Comparison of ENCODE assay signal across 2 cellular contexts in the genomic region with DNA sequence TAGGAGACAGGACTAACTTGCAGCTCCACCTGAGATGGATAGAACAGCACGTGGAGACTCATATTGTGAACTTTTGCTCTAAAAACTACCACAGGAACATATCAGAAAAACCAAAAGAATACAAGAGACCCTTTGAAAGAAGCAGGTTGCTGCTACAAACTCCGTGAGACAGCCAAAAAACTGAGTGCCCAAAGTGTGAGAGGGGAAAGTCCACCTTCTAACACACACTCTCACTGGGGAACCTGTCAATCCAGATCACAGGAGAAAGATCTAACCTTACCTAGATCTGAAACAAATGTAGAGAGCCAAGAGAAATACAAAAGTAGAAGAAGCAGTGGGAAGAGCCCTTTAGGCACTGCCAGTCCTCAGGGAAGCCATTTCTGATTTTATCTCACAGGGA.
TF ChIP-seq lines count a peak whose summit lies in the region.

No MANE protein-coding gene starts in this region.

TF ChIP-seq in K562, 482 proteins besides CTCF, POLR2A, EP300 and RAD21:
- peak in 1 of 3 experiments; percentile 28 for TF ChIP-seq YY1 (IDR thresholded peaks at IDR 0.05; ENCODE audit: borderline replicate concordance in 1 of 3, control insufficient read depth in 1 of 3, extremely low read depth in 1 of 3, insufficient read depth in 3 of 3, insufficient read length in 1 of 3, insufficient replicate concordance in 2 of 3, low read depth in 1 of 3, low read length in 2 of 3)
- TF ChIP-seq ZSCAN29 (IDR thresholded peaks at IDR 0.05): no peak
TF ChIP-seq in K562: peak in this region for 1.

TF ChIP-seq in liver, 16 proteins besides CTCF, POLR2A, EP300 and RAD21 (continued from another document):
- TF ChIP-seq FOXA2 (IDR thresholded peaks at IDR 0.05): no peak
- peak; percentile 19 for TF ChIP-seq YY1 (IDR thresholded peaks at IDR 0.05)
- TF ChIP-seq FOXA1 (IDR thresholded peaks at IDR 0.05): no peak
- TF ChIP-seq, protein P1, sequence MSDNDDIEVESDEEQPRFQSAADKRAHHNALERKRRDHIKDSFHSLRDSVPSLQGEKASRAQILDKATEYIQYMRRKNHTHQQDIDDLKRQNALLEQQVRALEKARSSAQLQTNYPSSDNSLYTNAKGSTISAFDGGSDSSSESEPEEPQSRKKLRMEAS (IDR thresholded peaks at IDR 0.05): no peak
- TF ChIP-seq SP1 (IDR thresholded peaks at IDR 0.05): peak; percentile 21
- TF ChIP-seq, protein P2, sequence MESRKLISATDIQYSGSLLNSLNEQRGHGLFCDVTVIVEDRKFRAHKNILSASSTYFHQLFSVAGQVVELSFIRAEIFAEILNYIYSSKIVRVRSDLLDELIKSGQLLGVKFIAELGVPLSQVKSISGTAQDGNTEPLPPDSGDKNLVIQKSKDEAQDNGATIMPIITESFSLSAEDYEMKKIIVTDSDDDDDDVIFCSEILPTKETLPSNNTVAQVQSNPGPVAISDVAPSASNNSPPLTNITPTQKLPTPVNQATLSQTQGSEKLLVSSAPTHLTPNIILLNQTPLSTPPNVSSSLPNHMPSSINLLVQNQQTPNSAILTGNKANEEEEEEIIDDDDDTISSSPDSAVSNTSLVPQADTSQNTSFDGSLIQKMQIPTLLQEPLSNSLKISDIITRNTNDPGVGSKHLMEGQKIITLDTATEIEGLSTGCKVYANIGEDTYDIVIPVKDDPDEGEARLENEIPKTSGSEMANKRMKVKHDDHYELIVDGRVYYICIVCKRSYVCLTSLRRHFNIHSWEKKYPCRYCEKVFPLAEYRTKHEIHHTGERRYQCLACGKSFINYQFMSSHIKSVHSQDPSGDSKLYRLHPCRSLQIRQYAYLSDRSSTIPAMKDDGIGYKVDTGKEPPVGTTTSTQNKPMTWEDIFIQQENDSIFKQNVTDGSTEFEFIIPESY (IDR thresholded peaks at IDR 0.05): no peak
- no peak for TF ChIP-seq EGR1 (IDR thresholded peaks at IDR 0.05; ENCODE audit: low read depth in 2 of 2)
- TF ChIP-seq TAF1 (conservative IDR thresholded peaks at IDR 0.05): no peak
- TF ChIP-seq RXRA (IDR thresholded peaks at IDR 0.05): no peak
- TF ChIP-seq, protein P3, sequence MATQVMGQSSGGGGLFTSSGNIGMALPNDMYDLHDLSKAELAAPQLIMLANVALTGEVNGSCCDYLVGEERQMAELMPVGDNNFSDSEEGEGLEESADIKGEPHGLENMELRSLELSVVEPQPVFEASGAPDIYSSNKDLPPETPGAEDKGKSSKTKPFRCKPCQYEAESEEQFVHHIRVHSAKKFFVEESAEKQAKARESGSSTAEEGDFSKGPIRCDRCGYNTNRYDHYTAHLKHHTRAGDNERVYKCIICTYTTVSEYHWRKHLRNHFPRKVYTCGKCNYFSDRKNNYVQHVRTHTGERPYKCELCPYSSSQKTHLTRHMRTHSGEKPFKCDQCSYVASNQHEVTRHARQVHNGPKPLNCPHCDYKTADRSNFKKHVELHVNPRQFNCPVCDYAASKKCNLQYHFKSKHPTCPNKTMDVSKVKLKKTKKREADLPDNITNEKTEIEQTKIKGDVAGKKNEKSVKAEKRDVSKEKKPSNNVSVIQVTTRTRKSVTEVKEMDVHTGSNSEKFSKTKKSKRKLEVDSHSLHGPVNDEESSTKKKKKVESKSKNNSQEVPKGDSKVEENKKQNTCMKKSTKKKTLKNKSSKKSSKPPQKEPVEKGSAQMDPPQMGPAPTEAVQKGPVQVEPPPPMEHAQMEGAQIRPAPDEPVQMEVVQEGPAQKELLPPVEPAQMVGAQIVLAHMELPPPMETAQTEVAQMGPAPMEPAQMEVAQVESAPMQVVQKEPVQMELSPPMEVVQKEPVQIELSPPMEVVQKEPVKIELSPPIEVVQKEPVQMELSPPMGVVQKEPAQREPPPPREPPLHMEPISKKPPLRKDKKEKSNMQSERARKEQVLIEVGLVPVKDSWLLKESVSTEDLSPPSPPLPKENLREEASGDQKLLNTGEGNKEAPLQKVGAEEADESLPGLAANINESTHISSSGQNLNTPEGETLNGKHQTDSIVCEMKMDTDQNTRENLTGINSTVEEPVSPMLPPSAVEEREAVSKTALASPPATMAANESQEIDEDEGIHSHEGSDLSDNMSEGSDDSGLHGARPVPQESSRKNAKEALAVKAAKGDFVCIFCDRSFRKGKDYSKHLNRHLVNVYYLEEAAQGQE (IDR thresholded peaks at IDR 0.05): no peak
- TF ChIP-seq HNF4A (conservative IDR thresholded peaks at IDR 0.05): peak; percentile 78 to 79
- TF ChIP-seq GABPA (IDR thresholded peaks at IDR 0.05 in 1 of 2, conservative IDR thresholded peaks at IDR 0.05 in 1 of 2): no peak
- TF ChIP-seq JUND (IDR thresholded peaks at IDR 0.05): no peak
